In the genomic region with DNA sequence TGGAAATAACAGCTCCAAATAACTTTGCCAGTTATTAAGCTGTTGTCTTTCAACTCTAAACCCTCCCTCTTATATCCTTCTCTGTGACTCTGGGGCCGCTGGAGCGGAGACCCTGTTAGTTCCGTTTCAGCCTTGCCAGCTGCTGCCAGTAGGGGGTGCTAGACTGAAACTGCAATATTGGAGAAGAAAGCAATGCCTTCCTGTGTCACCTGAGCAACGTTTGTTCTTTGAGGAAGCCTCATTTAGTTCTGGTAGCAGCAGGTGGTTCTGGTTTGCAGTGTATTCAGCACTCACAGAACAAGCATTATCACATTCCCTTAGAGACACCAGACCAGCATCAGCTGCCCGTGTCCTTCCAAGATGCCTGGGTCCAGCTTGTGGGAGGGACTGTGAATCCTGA, we compare ENCODE assay signal across 10 cellular contexts. TPM values are rescaled to one million over a fixed set of nuclear protein-coding genes. Genes with fewer than 3 reads are reported as not detected.
DNase-seq lines count a peak whose midpoint lies in the region; ATAC-seq, FAIRE-seq and TF ChIP-seq lines count a peak whose summit lies in the region.
"Had no signal": no experiment of that assay in that cellular context is flagged by ENCODE, and none has a peak within 500 bp of the region (broad histone marks: within the 10 kb centered on the region; RNA-seq: fewer than 3 reads in every experiment).

No MANE protein-coding gene starts in this region.

- FAIRE-seq in HTR-8/SVneo (lab: Jason Lieb, UNC): no peak
- FAIRE-seq: islet of Langerhans had no signal

- H3K27ac Mint-ChIP-seq in WTC11: no peak overlapping the region

- intact Hi-C loops in lower lobe of right lung (cut with DNase I): no loop called here

- TF ChIP-seq CTCF in WTC11 (IDR thresholded peaks at IDR 0.05) (peak; percentile 85), lower lobe of right lung (IDR thresholded peaks at IDR 0.05) (peak; percentile 61)

- H3K27ac ChIP-seq in lower lobe of right lung: no peak overlapping the region

- H3K27me3 Mint-ChIP-seq in WTC11 (ENCODE audit: low read depth): peaks cover 4% of the 10 kb centered on the region; the same call in 1 of the 2 replicates

- POLR2A ChIA-PET in HEK293T (lab: Yijun Ruan, JAX): interaction anchor here (1.4 kb wide), 1 partner anchor 262 kb away, joined by 3 read pairs; a partner anchor contains a TSS
- POLR2A ChIA-PET in WTC11 (lab: Charles Lee): interaction anchor here (0.7 to 1.2 kb wide), 2 partner anchors 23 to 26 kb away, joined by 3 read pairs; a partner anchor contains a TSS

- no peaks in the 10 kb centered on the region for H3K36me3 ChIP-seq in lower lobe of right lung

- no peak overlapping the region for H3K4me3 ChIP-seq in lower lobe of right lung

- DNase-seq in ELF-1 (ENCODE audit: low read depth, low spot score) (peak; percentile 61), HEK293T (ENCODE audit: extremely low spot score) (peak; percentile 46), WTC11 (ENCODE audit: low spot score) (peak; percentile 77), lower lobe of right lung (no peak), kidney tubule cell (ENCODE audit: low spot score) (no peak), HTR-8/SVneo (ENCODE audit: insufficient read length, low spot score) (no peak)
- no peak for DNase-seq in stimulated activated naive CD4-positive, alpha-beta T cell treated with Interleukin-2 at 50 U/mL for 16 hours (lab: John Stamatoyannopoulos, UW)
- DNase-seq: NCI-H1417 treated with DMSO at 0.1 percent for 48 hours had no signal

- no peaks in the 10 kb centered on the region for H3K36me3 Mint-ChIP-seq in WTC11

- peaks cover 10% of the 10 kb centered on the region for H3K9me3 Mint-ChIP-seq in WTC11

- H3K4me1 ChIP-seq in lower lobe of right lung: no peaks in the 10 kb centered on the region

- CTCF ChIA-PET in HEK293T (lab: Yijun Ruan, JAX) (interaction anchor here (0.7 to 1.4 kb wide), 4 partner anchors 9 to 520 kb away, joined by 3 to 5 read pairs (median 3); no protein-coding TSS in a partner anchor), WTC11 (lab: Charles Lee) (interaction anchor here (0.6 to 2.5 kb wide), 15 partner anchors 9 to 1298 kb away, joined by 3 to 11 read pairs (median 3); a partner anchor contains a TSS)

- ATAC-seq in WTC11: peak; percentile 82
- no peak for ATAC-seq in lower lobe of right lung
- ATAC-seq in GM21786 (IDR thresholded peaks at IDR 0.05; ENCODE audit: unreplicated experiment): no peak

- peaks cover 11% of the 10 kb centered on the region for H3K4me1 Mint-ChIP-seq in WTC11

- no peaks in the 10 kb centered on the region for H3K27me3 ChIP-seq in lower lobe of right lung (ENCODE audit: low read depth)

- H3K4me3 Mint-ChIP-seq in WTC11: no peak overlapping the region

- no peaks in the 10 kb centered on the region for H3K9me3 ChIP-seq in lower lobe of right lung

TF ChIP-seq in HEK293T, 16 proteins besides CTCF, POLR2A, EP300 and RAD21:
- no peak for TF ChIP-seq ZNF384 (IDR thresholded peaks at IDR 0.05)
- TF ChIP-seq L3MBTL2 (conservative IDR thresholded peaks at IDR 0.05): no peak
- no peak for TF ChIP-seq FOXA1 (IDR thresholded peaks at IDR 0.05)
- TF ChIP-seq NFRKB (IDR thresholded peaks at IDR 0.05): no peak
- no peak for TF ChIP-seq ARNT (IDR thresholded peaks at IDR 0.05)
- no peak for TF ChIP-seq FOXM1 (IDR thresholded peaks at IDR 0.05; ENCODE audit: borderline replicate concordance)
- TF ChIP-seq FOXK2 (IDR thresholded peaks at IDR 0.05): no peak
- TF ChIP-seq SUZ12 (IDR thresholded peaks at IDR 0.05): no peak
- TF ChIP-seq SP1 (IDR thresholded peaks at IDR 0.05): no peak
- no peak for TF ChIP-seq TARDBP (IDR thresholded peaks at IDR 0.05)

TF ChIP-seq in WTC11, 78 proteins besides CTCF, POLR2A, EP300 and RAD21:
- TF ChIP-seq, protein P1, sequence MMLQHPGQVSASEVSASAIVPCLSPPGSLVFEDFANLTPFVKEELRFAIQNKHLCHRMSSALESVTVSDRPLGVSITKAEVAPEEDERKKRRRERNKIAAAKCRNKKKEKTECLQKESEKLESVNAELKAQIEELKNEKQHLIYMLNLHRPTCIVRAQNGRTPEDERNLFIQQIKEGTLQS (CRISPR knock-in tag; conservative IDR thresholded peaks at IDR 0.05): no peak
- TF ChIP-seq, protein P2, sequence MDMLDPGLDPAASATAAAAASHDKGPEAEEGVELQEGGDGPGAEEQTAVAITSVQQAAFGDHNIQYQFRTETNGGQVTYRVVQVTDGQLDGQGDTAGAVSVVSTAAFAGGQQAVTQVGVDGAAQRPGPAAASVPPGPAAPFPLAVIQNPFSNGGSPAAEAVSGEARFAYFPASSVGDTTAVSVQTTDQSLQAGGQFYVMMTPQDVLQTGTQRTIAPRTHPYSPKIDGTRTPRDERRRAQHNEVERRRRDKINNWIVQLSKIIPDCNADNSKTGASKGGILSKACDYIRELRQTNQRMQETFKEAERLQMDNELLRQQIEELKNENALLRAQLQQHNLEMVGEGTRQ (CRISPR knock-in tag; IDR thresholded peaks at IDR 0.05): peak; percentile 23; the same call in 1 of the 2 replicates
- TF ChIP-seq ZNF219 (CRISPR knock-in tag; IDR thresholded peaks at IDR 0.05; ENCODE audit: borderline replicate concordance) (no peak), ZNF138 (CRISPR knock-in tag; conservative IDR thresholded peaks at IDR 0.05) (no peak), MXD4 (CRISPR knock-in tag; IDR thresholded peaks at IDR 0.05; ENCODE audit: borderline replicate concordance) (no peak), ZNF671 (CRISPR knock-in tag; IDR thresholded peaks at IDR 0.05) (no peak)
- TF ChIP-seq, protein P3, sequence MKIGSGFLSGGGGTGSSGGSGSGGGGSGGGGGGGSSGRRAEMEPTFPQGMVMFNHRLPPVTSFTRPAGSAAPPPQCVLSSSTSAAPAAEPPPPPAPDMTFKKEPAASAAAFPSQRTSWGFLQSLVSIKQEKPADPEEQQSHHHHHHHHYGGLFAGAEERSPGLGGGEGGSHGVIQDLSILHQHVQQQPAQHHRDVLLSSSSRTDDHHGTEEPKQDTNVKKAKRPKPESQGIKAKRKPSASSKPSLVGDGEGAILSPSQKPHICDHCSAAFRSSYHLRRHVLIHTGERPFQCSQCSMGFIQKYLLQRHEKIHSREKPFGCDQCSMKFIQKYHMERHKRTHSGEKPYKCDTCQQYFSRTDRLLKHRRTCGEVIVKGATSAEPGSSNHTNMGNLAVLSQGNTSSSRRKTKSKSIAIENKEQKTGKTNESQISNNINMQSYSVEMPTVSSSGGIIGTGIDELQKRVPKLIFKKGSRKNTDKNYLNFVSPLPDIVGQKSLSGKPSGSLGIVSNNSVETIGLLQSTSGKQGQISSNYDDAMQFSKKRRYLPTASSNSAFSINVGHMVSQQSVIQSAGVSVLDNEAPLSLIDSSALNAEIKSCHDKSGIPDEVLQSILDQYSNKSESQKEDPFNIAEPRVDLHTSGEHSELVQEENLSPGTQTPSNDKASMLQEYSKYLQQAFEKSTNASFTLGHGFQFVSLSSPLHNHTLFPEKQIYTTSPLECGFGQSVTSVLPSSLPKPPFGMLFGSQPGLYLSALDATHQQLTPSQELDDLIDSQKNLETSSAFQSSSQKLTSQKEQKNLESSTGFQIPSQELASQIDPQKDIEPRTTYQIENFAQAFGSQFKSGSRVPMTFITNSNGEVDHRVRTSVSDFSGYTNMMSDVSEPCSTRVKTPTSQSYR (CRISPR knock-in tag; IDR thresholded peaks at IDR 0.05): no peak
- TF ChIP-seq, protein P4, sequence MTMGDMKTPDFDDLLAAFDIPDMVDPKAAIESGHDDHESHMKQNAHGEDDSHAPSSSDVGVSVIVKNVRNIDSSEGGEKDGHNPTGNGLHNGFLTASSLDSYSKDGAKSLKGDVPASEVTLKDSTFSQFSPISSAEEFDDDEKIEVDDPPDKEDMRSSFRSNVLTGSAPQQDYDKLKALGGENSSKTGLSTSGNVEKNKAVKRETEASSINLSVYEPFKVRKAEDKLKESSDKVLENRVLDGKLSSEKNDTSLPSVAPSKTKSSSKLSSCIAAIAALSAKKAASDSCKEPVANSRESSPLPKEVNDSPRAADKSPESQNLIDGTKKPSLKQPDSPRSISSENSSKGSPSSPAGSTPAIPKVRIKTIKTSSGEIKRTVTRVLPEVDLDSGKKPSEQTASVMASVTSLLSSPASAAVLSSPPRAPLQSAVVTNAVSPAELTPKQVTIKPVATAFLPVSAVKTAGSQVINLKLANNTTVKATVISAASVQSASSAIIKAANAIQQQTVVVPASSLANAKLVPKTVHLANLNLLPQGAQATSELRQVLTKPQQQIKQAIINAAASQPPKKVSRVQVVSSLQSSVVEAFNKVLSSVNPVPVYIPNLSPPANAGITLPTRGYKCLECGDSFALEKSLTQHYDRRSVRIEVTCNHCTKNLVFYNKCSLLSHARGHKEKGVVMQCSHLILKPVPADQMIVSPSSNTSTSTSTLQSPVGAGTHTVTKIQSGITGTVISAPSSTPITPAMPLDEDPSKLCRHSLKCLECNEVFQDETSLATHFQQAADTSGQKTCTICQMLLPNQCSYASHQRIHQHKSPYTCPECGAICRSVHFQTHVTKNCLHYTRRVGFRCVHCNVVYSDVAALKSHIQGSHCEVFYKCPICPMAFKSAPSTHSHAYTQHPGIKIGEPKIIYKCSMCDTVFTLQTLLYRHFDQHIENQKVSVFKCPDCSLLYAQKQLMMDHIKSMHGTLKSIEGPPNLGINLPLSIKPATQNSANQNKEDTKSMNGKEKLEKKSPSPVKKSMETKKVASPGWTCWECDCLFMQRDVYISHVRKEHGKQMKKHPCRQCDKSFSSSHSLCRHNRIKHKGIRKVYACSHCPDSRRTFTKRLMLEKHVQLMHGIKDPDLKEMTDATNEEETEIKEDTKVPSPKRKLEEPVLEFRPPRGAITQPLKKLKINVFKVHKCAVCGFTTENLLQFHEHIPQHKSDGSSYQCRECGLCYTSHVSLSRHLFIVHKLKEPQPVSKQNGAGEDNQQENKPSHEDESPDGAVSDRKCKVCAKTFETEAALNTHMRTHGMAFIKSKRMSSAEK (CRISPR knock-in tag; IDR thresholded peaks at IDR 0.05; ENCODE audit: borderline replicate concordance): no peak

RNA-seq across cellular contexts. Expression of a gene that starts 22.9 kb away (rescaled TPM):
- total RNA-seq in WTC11 (2021): 38.3 to 45.2 TPM (median 41.6 TPM) in 3 replicates
- 60.1 TPM for total RNA-seq in lower lobe of right lung

Comparison
In these comparisons a context has a peak if more than half of its experiments do, and no peak if none do; other contexts are left out.
1. DNase-seq: peak in ELF-1 (single experiment), HEK293T (single experiment) and WTC11 (single experiment); none in lower lobe of right lung (single experiment), kidney tubule cell (single experiment), stimulated activated naive CD4-positive, alpha-beta T cell treated with Interleukin-2 at 50 U/mL for 16 hours (single experiment) and HTR-8/SVneo (single experiment).